Comparison of ENCODE assay signal across 23 cellular contexts in the genomic region with DNA sequence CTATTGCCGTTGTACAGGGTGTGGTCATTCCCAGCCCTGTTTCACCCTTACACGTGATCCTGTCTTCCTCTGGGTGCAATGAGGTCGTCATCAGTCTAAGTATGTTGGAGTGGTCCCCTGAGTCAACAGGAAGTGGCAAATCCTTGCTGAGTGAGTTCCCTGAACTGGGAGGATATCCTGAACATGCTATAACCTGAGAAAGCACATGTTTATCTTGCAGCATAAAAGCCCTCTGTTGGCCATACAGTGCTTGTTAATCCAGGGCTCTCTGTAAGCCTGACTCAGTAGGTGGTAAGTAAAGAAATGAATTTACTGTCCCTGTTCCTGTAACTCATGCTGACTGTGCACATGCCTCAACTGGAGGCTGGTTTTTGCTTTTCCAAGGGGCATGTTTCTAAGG.
DNase-seq lines count a peak whose midpoint lies in the region; ATAC-seq and TF ChIP-seq lines count a peak whose summit lies in the region.
"Had no signal": no experiment of that assay in that cellular context is flagged by ENCODE, and none has a peak within 500 bp of the region (broad histone marks: within the 10 kb centered on the region; RNA-seq: fewer than 3 reads in every experiment).

No MANE protein-coding gene starts in this region.

- peak; percentile 6 for DNase-seq in activated naive CD4-positive, alpha-beta T cell treated with anti-CD3 and anti-CD28 coated beads for 36 hours
- no peak for DNase-seq in activated naive CD4-positive, alpha-beta T cell treated with anti-CD3 and anti-CD28 coated beads, Interleukin-2, amount 50 U/mL, for 16 hours
- DNase-seq in HT1080 (ENCODE audit: low read depth) (peak; percentile 92), astrocyte of the hippocampus (ENCODE audit: low read depth, low spot score) (peak; percentile 2), neural progenitor cell (ENCODE audit: low spot score) (no peak), cerebellar nuclear complex (lab: John Stamatoyannopoulos, UW) (no peak)
- DNase-seq: activated naive CD8-positive, alpha-beta T cell treated with anti-CD3 and anti-CD28 coated beads for 36 hours; activated T-cell treated with anti-CD3 and anti-CD28 coated beads, Interleukin-2, amount 50 U/mL, for 1 hour; brain microvascular endothelial cell; CD4-positive, alpha-beta memory T cell; dorsolateral prefrontal cortex; GOT3; heart left ventricle; MM.1S; naive thymus-derived CD4-positive, alpha-beta T cell; NCI-H187; NCI-H82; stimulated activated CD4-positive, alpha-beta T cell treated with anti-CD3 and anti-CD28 coated beads, Interleukin-1b, Interleukin-23, amount 100 ng/mL, for 48 hours; stimulated activated naive CD8-positive, alpha-beta T cell treated with anti-CD3 and anti-CD28 coated beads, Interleukin-15, amount 100 ng/mL, for 72 hours had no signal

- no peaks in the 10 kb centered on the region for H3K4me1 Mint-ChIP-seq in activated naive CD4-positive, alpha-beta T cell treated with anti-CD3 and anti-CD28 coated beads for 36 hours (ENCODE audit: low read depth)
- H3K4me1 Mint-ChIP-seq in neural progenitor cell, result peaks cover 19% of the 10 kb centered on the region
- H3K4me1 Mint-ChIP-seq: activated naive CD8-positive, alpha-beta T cell treated with anti-CD3 and anti-CD28 coated beads for 36 hours; CD4-positive, alpha-beta memory T cell; naive thymus-derived CD4-positive, alpha-beta T cell; stimulated activated naive CD8-positive, alpha-beta T cell treated with anti-CD3 and anti-CD28 coated beads, Interleukin-15, amount 100 ng/mL, for 72 hours had no signal

- TF ChIP-seq CTCF in neural progenitor cell (IDR thresholded peaks at IDR 0.05), result no peak

- H3K4me3 Mint-ChIP-seq in activated naive CD4-positive, alpha-beta T cell treated with anti-CD3 and anti-CD28 coated beads for 36 hours, result no peak overlapping the region
- H3K4me3 Mint-ChIP-seq in neural progenitor cell, result no peak overlapping the region
- H3K4me3 Mint-ChIP-seq: activated naive CD8-positive, alpha-beta T cell treated with anti-CD3 and anti-CD28 coated beads for 36 hours; CD4-positive, alpha-beta memory T cell; naive thymus-derived CD4-positive, alpha-beta T cell; stimulated activated naive CD8-positive, alpha-beta T cell treated with anti-CD3 and anti-CD28 coated beads, Interleukin-15, amount 100 ng/mL, for 72 hours had no signal

- H2AFZ ChIP-seq in neural progenitor cell (replicated peaks), result no peak overlapping the region
- H2AFZ ChIP-seq: parathyroid adenoma had no signal

- H4K20me1 ChIP-seq in neural progenitor cell (ENCODE audit: low read depth), result no peaks in the 10 kb centered on the region

- no peaks in the 10 kb centered on the region for H3F3A ChIP-seq in neural progenitor cell (ENCODE audit: low read depth)

- no peaks in the 10 kb centered on the region for H3K27me3 ChIP-seq in neural progenitor cell
- H3K27me3 ChIP-seq: brain microvascular endothelial cell, esophagus muscularis mucosa, heart left ventricle had no signal

- CTCF ChIA-PET in activated naive CD4-positive, alpha-beta T cell treated with anti-CD3 and anti-CD28 coated beads for 36 hours (lab: Charles Lee), result no interaction called here

- H3K4me1 ChIP-seq in neural progenitor cell, result peaks cover 23% of the 10 kb centered on the region
- H3K4me1 ChIP-seq: esophagus muscularis mucosa, parathyroid adenoma had no signal

- no peaks in the 10 kb centered on the region for H3K9me3 ChIP-seq in neural progenitor cell (ENCODE audit: low read depth)
- H3K9me3 ChIP-seq: esophagus muscularis mucosa, heart left ventricle had no signal

- no peak overlapping the region for H3K4me2 ChIP-seq in neural progenitor cell

- no peak overlapping the region for H3K27ac Mint-ChIP-seq in activated naive CD4-positive, alpha-beta T cell treated with anti-CD3 and anti-CD28 coated beads for 36 hours
- H3K27ac Mint-ChIP-seq in neural progenitor cell, result peak overlapping the region; percentile 34
- H3K27ac Mint-ChIP-seq: activated naive CD8-positive, alpha-beta T cell treated with anti-CD3 and anti-CD28 coated beads for 36 hours; CD4-positive, alpha-beta memory T cell; naive thymus-derived CD4-positive, alpha-beta T cell; stimulated activated naive CD8-positive, alpha-beta T cell treated with anti-CD3 and anti-CD28 coated beads, Interleukin-15, amount 100 ng/mL, for 72 hours had no signal

- no peak overlapping the region for H3K9ac ChIP-seq in neural progenitor cell
- H3K9ac ChIP-seq: parathyroid adenoma had no signal

- no peak for ATAC-seq in GM19328 (IDR thresholded peaks at IDR 0.05; ENCODE audit: unreplicated experiment)
- ATAC-seq in HG03442 (IDR thresholded peaks at IDR 0.05; ENCODE audit: unreplicated experiment), result no peak
- ATAC-seq: naive thymus-derived CD4-positive, alpha-beta T cell; stimulated activated naive CD8-positive, alpha-beta T cell treated with anti-CD3 and anti-CD28 coated beads, Interleukin-15, amount 100 ng/mL, for 72 hours had no signal

- H3K27ac ChIP-seq in neural progenitor cell, result no peak overlapping the region
- H3K27ac ChIP-seq: brain microvascular endothelial cell, dorsolateral prefrontal cortex, esophagus muscularis mucosa, heart left ventricle, parathyroid adenoma had no signal

- H3K36me3 Mint-ChIP-seq in activated naive CD4-positive, alpha-beta T cell treated with anti-CD3 and anti-CD28 coated beads for 36 hours (ENCODE audit: low read depth), result no peaks in the 10 kb centered on the region
- H3K36me3 Mint-ChIP-seq in neural progenitor cell, result peaks cover 16% of the 10 kb centered on the region
- H3K36me3 Mint-ChIP-seq: activated naive CD8-positive, alpha-beta T cell treated with anti-CD3 and anti-CD28 coated beads for 36 hours; CD4-positive, alpha-beta memory T cell; naive thymus-derived CD4-positive, alpha-beta T cell had no signal

- no peaks in the 10 kb centered on the region for H3K79me2 ChIP-seq in neural progenitor cell (ENCODE audit: low read depth)
- H3K79me2 ChIP-seq: parathyroid adenoma had no signal

- H3K27me3 Mint-ChIP-seq in activated naive CD4-positive, alpha-beta T cell treated with anti-CD3 and anti-CD28 coated beads for 36 hours (ENCODE audit: low read depth), result no peaks in the 10 kb centered on the region
- peaks cover 4% of the 10 kb centered on the region for H3K27me3 Mint-ChIP-seq in neural progenitor cell (ENCODE audit: insufficient read depth, low read depth)
- H3K27me3 Mint-ChIP-seq: stimulated activated naive CD8-positive, alpha-beta T cell treated with anti-CD3 and anti-CD28 coated beads, Interleukin-15, amount 100 ng/mL, for 72 hours had no signal

- no peak overlapping the region for H3K4me3 ChIP-seq in neural progenitor cell
- H3K4me3 ChIP-seq: dorsolateral prefrontal cortex, esophagus muscularis mucosa, heart left ventricle had no signal

- H3K36me3 ChIP-seq in neural progenitor cell, result no peaks in the 10 kb centered on the region
- H3K36me3 ChIP-seq: brain microvascular endothelial cell, esophagus muscularis mucosa, heart left ventricle had no signal

- H3K9me3 Mint-ChIP-seq in activated naive CD4-positive, alpha-beta T cell treated with anti-CD3 and anti-CD28 coated beads for 36 hours, result no peaks in the 10 kb centered on the region
- no peaks in the 10 kb centered on the region for H3K9me3 Mint-ChIP-seq in neural progenitor cell
- H3K9me3 Mint-ChIP-seq: activated naive CD8-positive, alpha-beta T cell treated with anti-CD3 and anti-CD28 coated beads for 36 hours; naive thymus-derived CD4-positive, alpha-beta T cell; stimulated activated naive CD8-positive, alpha-beta T cell treated with anti-CD3 and anti-CD28 coated beads, Interleukin-15, amount 100 ng/mL, for 72 hours had no signal

- intact Hi-C loops in activated naive CD4-positive, alpha-beta T cell treated with anti-CD3 and anti-CD28 coated beads for 36 hours (cut with micrococcal nuclease), result no loop called here

Comparison
In these comparisons a context has a peak if more than half of its experiments do, and no peak if none do; other contexts are left out.
1. DNase-seq: peak in activated naive CD4-positive, alpha-beta T cell treated with anti-CD3 and anti-CD28 coated beads for 36 hours (single experiment), HT1080 (single experiment) and astrocyte of the hippocampus (single experiment); none in activated naive CD4-positive, alpha-beta T cell treated with anti-CD3 and anti-CD28 coated beads, Interleukin-2, amount 50 U/mL, for 16 hours (single experiment), neural progenitor cell (single experiment) and cerebellar nuclear complex (0 of 2).